In the genomic region with DNA sequence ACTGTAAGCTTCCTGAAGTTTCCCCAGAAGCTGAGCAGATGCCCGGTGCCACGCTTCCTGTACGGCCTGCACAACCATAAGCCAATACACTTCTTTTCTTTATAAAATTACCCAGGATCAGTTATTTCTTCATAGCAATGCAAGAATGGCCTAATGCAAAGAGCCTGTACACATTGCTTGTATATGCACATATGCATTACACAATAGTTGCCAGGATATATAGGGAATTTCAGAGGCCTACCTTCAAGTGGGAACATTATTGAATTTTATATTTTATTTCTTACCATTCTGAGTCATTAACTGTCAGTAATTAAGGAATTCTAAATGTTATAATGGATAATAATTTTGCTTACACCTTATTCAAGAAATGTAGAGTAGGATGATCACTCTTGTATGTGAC, we compare ENCODE assay signal across 28 cellular contexts.
"Had no signal": no experiment of that assay in that cellular context is flagged by ENCODE, and none has a peak within 500 bp of the region (broad histone marks: within the 10 kb centered on the region; RNA-seq: fewer than 3 reads in every experiment).

No MANE protein-coding gene starts in this region.

- H3K27me3 ChIP-seq: colonic mucosa, dorsolateral prefrontal cortex, esophagus muscularis mucosa, esophagus squamous epithelium, foreskin keratinocyte, gastrocnemius medialis, gastroesophageal sphincter, heart left ventricle, heart right ventricle had no signal

- ATAC-seq: effector memory CD8-positive, alpha-beta T cell; esophagus mucosa; foreskin keratinocyte; gastrocnemius medialis; gastroesophageal sphincter; heart left ventricle; heart right ventricle had no signal

- FAIRE-seq: colon, endometrium, endothelial cell of umbilical vein, frontal cortex had no signal

- H3K4me3 ChIP-seq: colonic mucosa, coronary artery, dorsolateral prefrontal cortex, esophagus muscularis mucosa, esophagus squamous epithelium, gastrocnemius medialis, gastroesophageal sphincter, heart left ventricle, heart right ventricle had no signal

- H3K36me3 ChIP-seq: colonic mucosa, esophagus muscularis mucosa, esophagus squamous epithelium, gastrocnemius medialis, gastroesophageal sphincter, heart left ventricle, heart right ventricle had no signal

- DNase-seq: colonic mucosa; cortex of kidney; dermis blood vessel endothelial cell; dorsolateral prefrontal cortex; effector CD4-positive, alpha-beta T cell; effector CD8-positive, alpha-beta T cell; effector memory CD4-positive, alpha-beta T cell; effector memory CD8-positive, alpha-beta T cell; endodermal cell; erythroblast; esophagus squamous epithelium; foreskin fibroblast; foreskin keratinocyte; foreskin melanocyte; gastrocnemius medialis; glutamatergic neuron; head of caudate nucleus; heart left ventricle; heart right ventricle had no signal

- H3K4me1 ChIP-seq: colonic mucosa, foreskin keratinocyte had no signal

- H3K27ac ChIP-seq: colonic mucosa, coronary artery, dorsolateral prefrontal cortex, epithelial cell of prostate, esophagus muscularis mucosa, esophagus squamous epithelium, foreskin keratinocyte, gastrocnemius medialis, gastroesophageal sphincter, heart left ventricle, heart right ventricle had no signal

- H3K9me3 ChIP-seq: colonic mucosa, gastrocnemius medialis, gastroesophageal sphincter had no signal
